ENCODE assay signal across 29 cellular contexts in the genomic region with DNA sequence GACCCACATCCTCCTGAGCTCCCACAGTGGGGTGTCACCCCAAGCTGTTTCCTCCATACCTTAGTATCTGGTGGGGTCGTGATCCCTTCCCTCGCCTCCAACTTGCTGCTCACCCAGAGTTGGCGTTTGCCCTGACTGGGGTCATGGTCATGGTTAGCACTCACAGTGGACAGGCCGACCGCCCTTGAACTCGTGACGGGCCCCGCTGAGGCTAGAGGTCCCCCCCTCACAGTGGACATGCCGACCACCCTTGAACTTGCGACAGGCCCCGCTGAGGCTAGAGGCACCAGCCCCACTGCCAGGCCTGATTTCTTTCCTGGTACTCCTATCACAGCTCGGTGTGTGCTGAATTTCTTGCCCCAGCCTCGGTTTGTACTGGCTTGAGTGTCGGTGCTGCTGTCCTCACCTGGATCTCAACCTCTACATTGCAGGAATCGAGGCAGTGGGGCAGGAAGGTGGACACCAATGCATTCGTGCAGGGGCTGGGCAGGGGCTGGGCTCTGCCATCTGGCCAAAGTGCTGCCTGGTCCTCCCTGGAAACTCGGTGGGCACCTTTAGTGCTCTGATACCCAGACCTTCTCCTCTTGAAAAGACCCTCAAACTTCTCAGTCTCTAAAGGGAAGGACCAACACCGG. TPM values are rescaled to one million over a fixed set of nuclear protein-coding genes. Genes with fewer than 3 reads are reported as not detected.
"Had no signal": no experiment of that assay in that cellular context is flagged by ENCODE, and none has a peak within 500 bp of the region (broad histone marks: within the 10 kb centered on the region; RNA-seq: fewer than 3 reads in every experiment).

No MANE protein-coding gene starts in this region.

- H3K27ac Mint-ChIP-seq: dendritic cell treated with granulocyte-macrophage colony-stimulating factor and Interleukin-4, amounts not matched to agents 40 ng/mL and 50 ng/mL, for 4 days; endodermal cell; mesothelial cell of epicardium; stimulated activated naive B cell treated with anti-CD40 and anti-IgM and Interleukin-4, amounts not matched to agents 10 μg/mL and 1 μg/mL and 100 μg/mL, for 72 hours; stimulated activated naive CD8-positive, alpha-beta T cell treated with anti-CD3 and anti-CD28 coated beads, Interleukin-15, Interleukin-2, amounts not matched to agents 100 ng/mL and 50 ng/mL, for 24 hours had no signal

- H3K4me1 ChIP-seq: colonic mucosa, gastrocnemius medialis, left lung, pancreas, prostate gland, right atrium auricular region, tibial nerve, upper lobe of left lung, uterus had no signal

- DNase-seq: colonic mucosa; effector CD8-positive, alpha-beta T cell; endodermal cell; foreskin fibroblast; gastrocnemius medialis; head of caudate nucleus; left cardiac atrium; left lung; mesenchymal stem cell; naive B cell; nephron progenitor cell; occipital lobe; pancreas; stimulated activated CD4-positive, alpha-beta T cell treated with anti-CD3 and anti-CD28 coated beads, Interleukin-4, amount 100 ng/mL, for 4 hours; stimulated activated naive B cell treated with anti-CD40 and anti-IgM and Interleukin-4, amounts not matched to agents 10 μg/mL and 1 μg/mL and 100 μg/mL, for 72 hours; upper lobe of left lung; uterus had no signal

- H3K4me3 ChIP-seq: colonic mucosa, gastrocnemius medialis, left lung, mucosa of descending colon, pancreas, prostate gland, right atrium auricular region, thoracic aorta, tibial nerve, upper lobe of left lung, uterus had no signal

- H3K4me1 Mint-ChIP-seq: naive B cell; stimulated activated naive B cell treated with anti-CD40 and anti-IgM and Interleukin-4, amounts not matched to agents 10 μg/mL and 1 μg/mL and 100 μg/mL, for 72 hours had no signal

- H3K4me3 Mint-ChIP-seq: dendritic cell treated with granulocyte-macrophage colony-stimulating factor and Interleukin-4, amounts not matched to agents 40 ng/mL and 50 ng/mL, for 4 days; endodermal cell; mesothelial cell of epicardium; nephron progenitor cell; stimulated activated naive B cell treated with anti-CD40 and anti-IgM and Interleukin-4, amounts not matched to agents 10 μg/mL and 1 μg/mL and 100 μg/mL, for 72 hours; stimulated activated naive CD8-positive, alpha-beta T cell treated with anti-CD3 and anti-CD28 coated beads, Interleukin-15, Interleukin-2, amounts not matched to agents 100 ng/mL and 50 ng/mL, for 24 hours had no signal

- FAIRE-seq: pancreas had no signal

- H3K27me3 Mint-ChIP-seq: dendritic cell treated with granulocyte-macrophage colony-stimulating factor and Interleukin-4, amounts not matched to agents 40 ng/mL and 50 ng/mL, for 4 days; stimulated activated naive CD8-positive, alpha-beta T cell treated with anti-CD3 and anti-CD28 coated beads, Interleukin-15, Interleukin-2, amounts not matched to agents 100 ng/mL and 50 ng/mL, for 24 hours had no signal

- H3K36me3 Mint-ChIP-seq: mesothelial cell of epicardium; stimulated activated naive B cell treated with anti-CD40 and anti-IgM and Interleukin-4, amounts not matched to agents 10 μg/mL and 1 μg/mL and 100 μg/mL, for 72 hours had no signal

- H3K36me3 ChIP-seq: colonic mucosa, gastrocnemius medialis, left lung, pancreas, prostate gland, right atrium auricular region, thoracic aorta, tibial nerve, upper lobe of left lung, uterus had no signal

- H3K9me3 ChIP-seq: colonic mucosa, gastrocnemius medialis, left lung, mucosa of descending colon, pancreas, prostate gland, right atrium auricular region, thoracic aorta, tibial nerve, upper lobe of left lung, uterus had no signal

- H3K27me3 ChIP-seq: colonic mucosa, pancreas, right atrium auricular region, tibial nerve, upper lobe of left lung, uterus had no signal

- H3K9me3 Mint-ChIP-seq: dendritic cell treated with granulocyte-macrophage colony-stimulating factor and Interleukin-4, amounts not matched to agents 40 ng/mL and 50 ng/mL, for 4 days; mesothelial cell of epicardium; nephron progenitor cell; stimulated activated naive CD8-positive, alpha-beta T cell treated with anti-CD3 and anti-CD28 coated beads, Interleukin-15, Interleukin-2, amounts not matched to agents 100 ng/mL and 50 ng/mL, for 24 hours had no signal

- H3K27ac ChIP-seq: colonic mucosa, epithelial cell of prostate, gastrocnemius medialis, left lung, pancreas, prostate gland, right atrium auricular region, thoracic aorta, tibial nerve, upper lobe of left lung, uterus had no signal

- ATAC-seq: esophagus mucosa; gastrocnemius medialis; left cardiac atrium; left lung; mucosa of descending colon; pancreas; sciatic nerve; stimulated activated naive B cell treated with anti-CD40 and anti-IgM and Interleukin-4, amounts not matched to agents 10 μg/mL and 1 μg/mL and 100 μg/mL, for 72 hours had no signal

RNA-seq across cellular contexts. Expression of a gene that starts 37.5 kb away (rescaled TPM):
- total RNA-seq: lung microvascular endothelial cell had no signal
